20 cellular contexts compared by ENCODE assay signal in genomic region chr7:77444123-77444522, GRCh38. TPM values are rescaled to one million over a fixed set of nuclear protein-coding genes. Genes with fewer than 3 reads are reported as not detected.
DNase-seq lines count a peak whose midpoint lies in the region; ATAC-seq and TF ChIP-seq lines count a peak whose summit lies in the region.
"Had no signal": no experiment of that assay in that cellular context is flagged by ENCODE, and none has a peak within 500 bp of the region (broad histone marks: within the 10 kb centered on the region; RNA-seq: fewer than 3 reads in every experiment).

No MANE protein-coding gene starts in this region.

- TF ChIP-seq CTCF in SK-N-SH (IDR thresholded peaks at IDR 0.05) (no peak), mesothelial cell of epicardium (IDR thresholded peaks at IDR 0.05; ENCODE audit: unreplicated experiment) (no peak), upper lobe of left lung (IDR thresholded peaks at IDR 0.05) (no peak), esophagus muscularis mucosa (IDR thresholded peaks at IDR 0.05) (no peak)

- H3K9ac ChIP-seq in SK-N-SH: no peak overlapping the region

- peak; percentile 60 for ATAC-seq in SK-N-SH treated with all-trans-retinoic acid at 6 μM for 48 hours
- peak; percentile 54 to 83 for ATAC-seq in upper lobe of left lung (ENCODE audit: low FRiP score in 2 of 2)
- ATAC-seq in GM19455 (IDR thresholded peaks at IDR 0.05; ENCODE audit: unreplicated experiment): no peak
- ATAC-seq: foreskin keratinocyte; stimulated activated memory B cell treated with anti-CD40 and anti-IgM and Interleukin-4, amounts not matched to agents 10 μg/mL and 1 μg/mL and 100 μg/mL, for 72 hours had no signal

- H3K4me2 ChIP-seq in SK-N-SH: no peak overlapping the region

- no peak overlapping the region for H3K4me3 Mint-ChIP-seq in mesothelial cell of epicardium
- H3K4me3 Mint-ChIP-seq: activated CD4-positive, alpha-beta T cell treated with anti-CD3 and anti-CD28 coated beads, Interleukin-2, amount 10 ng/mL, durations not matched to agents 24 days and 14 days; activated T-cell treated with anti-CD3 and anti-CD28 coated beads, Interleukin-2, amount 50 U/mL, for 24 hours; CD8-positive, alpha-beta memory T cell; stimulated activated memory B cell treated with anti-CD40 and anti-IgM and Interleukin-4, amounts not matched to agents 10 μg/mL and 1 μg/mL and 100 μg/mL, for 72 hours had no signal

- H3K36me3 Mint-ChIP-seq in mesothelial cell of epicardium: no peaks in the 10 kb centered on the region
- H3K36me3 Mint-ChIP-seq: stimulated activated memory B cell treated with anti-CD40 and anti-IgM and Interleukin-4, amounts not matched to agents 10 μg/mL and 1 μg/mL and 100 μg/mL, for 72 hours had no signal

- DNase-seq in SK-N-SH: no peak
- DNase-seq in caudate nucleus (lab: John Stamatoyannopoulos, UW): peak in 4 of 61 donors; percentile 5 to 29 (median 16)
- DNase-seq in mesothelial cell of epicardium (ENCODE audit: low spot score in 2 of 2, unreplicated experiment in 2 of 2): no peak
- peak in 1 of 2 donors; percentile 59 for DNase-seq in upper lobe of left lung
- no peak for DNase-seq in posterior vena cava (ENCODE audit: low spot score)
- no peak for DNase-seq in esophagus muscularis mucosa (ENCODE audit: extremely low spot score)
- DNase-seq: activated CD4-positive, alpha-beta T cell treated with anti-CD3 and anti-CD28 coated beads, Interleukin-2, amount 10 ng/mL, durations not matched to agents 24 days and 14 days; activated T-cell treated with anti-CD3 and anti-CD28 coated beads, Interleukin-2, amount 50 U/mL, for 24 hours; CD8-positive, alpha-beta memory T cell; cortex of kidney; Kasumi-1; NCI-H187; NCI-H774; SIG-M5; uterus had no signal

- H4K20me1 ChIP-seq in SK-N-SH (ENCODE audit: insufficient read depth): no peaks in the 10 kb centered on the region

- no peak overlapping the region for H2AFZ ChIP-seq in SK-N-SH (ENCODE audit: low read depth)

- H3K9me3 Mint-ChIP-seq in mesothelial cell of epicardium: no peaks in the 10 kb centered on the region
- H3K9me3 Mint-ChIP-seq: activated CD4-positive, alpha-beta T cell treated with anti-CD3 and anti-CD28 coated beads, Interleukin-2, amount 10 ng/mL, durations not matched to agents 24 days and 14 days; activated T-cell treated with anti-CD3 and anti-CD28 coated beads, Interleukin-2, amount 50 U/mL, for 24 hours; CD8-positive, alpha-beta memory T cell; stimulated activated memory B cell treated with anti-CD40 and anti-IgM and Interleukin-4, amounts not matched to agents 10 μg/mL and 1 μg/mL and 100 μg/mL, for 72 hours had no signal

- WGBS in SK-N-SH (ENCODE audit: low lambda C conversion rate): 33% methylated on average over 1 of the region's 1 CpG
- 22 to 31% methylated on average over 1 of the region's 1 CpG for WGBS in upper lobe of left lung, 2 donors
- WGBS in esophagus muscularis mucosa: 20% methylated on average over 1 of the region's 1 CpG

- H3K27ac ChIP-seq in SK-N-SH (ENCODE audit: low read depth in 2 of 2, low read length in 1 of 2) (no peak overlapping the region; a peak in 1 of 4 replicates), caudate nucleus (ENCODE audit: low read depth, low read length) (peak overlapping the region; percentile 32), upper lobe of left lung (peak overlapping the region in 1 of 4 donors; percentile 39), esophagus muscularis mucosa (replicated peaks in 1 of 4) (no peak overlapping the region)
- H3K27ac ChIP-seq: right atrium auricular region, uterus had no signal

- no peaks in the 10 kb centered on the region for H3K27me3 Mint-ChIP-seq in mesothelial cell of epicardium (ENCODE audit: low read depth)
- H3K27me3 Mint-ChIP-seq: activated CD4-positive, alpha-beta T cell treated with anti-CD3 and anti-CD28 coated beads, Interleukin-2, amount 10 ng/mL, durations not matched to agents 24 days and 14 days; activated T-cell treated with anti-CD3 and anti-CD28 coated beads, Interleukin-2, amount 50 U/mL, for 24 hours; CD8-positive, alpha-beta memory T cell; stimulated activated memory B cell treated with anti-CD40 and anti-IgM and Interleukin-4, amounts not matched to agents 10 μg/mL and 1 μg/mL and 100 μg/mL, for 72 hours had no signal

- TF ChIP-seq POLR2A in upper lobe of left lung (IDR thresholded peaks at IDR 0.05): peak in 1 of 4 donors; percentile 9
- no peak for TF ChIP-seq POLR2A in esophagus muscularis mucosa (IDR thresholded peaks at IDR 0.05; ENCODE audit: low read depth)

- intact Hi-C loops in posterior vena cava (cut with DNase I): no loop called here
- intact Hi-C loops in esophagus muscularis mucosa (cut with DNase I): loop anchor here (10.0 kb wide), 1 partner anchor 91 kb away; the partner anchor contains the start of gene PTPN12

- CTCF ChIA-PET in SK-N-SH (lab: Yijun Ruan, JAX): interaction anchor here (0.7 kb wide), 1 partner anchor 101 kb away, joined by 3 read pairs; no protein-coding TSS in a partner anchor

- no peaks in the 10 kb centered on the region for H3K27me3 ChIP-seq in SK-N-SH (ENCODE audit: insufficient read depth)
- no peaks in the 10 kb centered on the region for H3K27me3 ChIP-seq in upper lobe of left lung
- H3K27me3 ChIP-seq in esophagus muscularis mucosa: no peaks in the 10 kb centered on the region
- H3K27me3 ChIP-seq: foreskin keratinocyte, right atrium auricular region, uterus had no signal

- H3K4me3 ChIP-seq in SK-N-SH (ENCODE audit: low read depth in 2 of 2, low read length in 1 of 2) (no peak overlapping the region), upper lobe of left lung (no peak overlapping the region), esophagus muscularis mucosa (no peak overlapping the region)
- H3K4me3 ChIP-seq: right atrium auricular region, uterus had no signal

- TF ChIP-seq EP300 in SK-N-SH (IDR thresholded peaks at IDR 0.05; ENCODE audit: borderline replicate concordance in 1 of 2, low read depth in 1 of 2, low read length in 1 of 2) (no peak), upper lobe of left lung (IDR thresholded peaks at IDR 0.05) (peak in 1 of 4 donors; percentile 16), esophagus muscularis mucosa (IDR thresholded peaks at IDR 0.05) (no peak)

- H3F3A ChIP-seq in SK-N-SH (replicated peaks; ENCODE audit: insufficient read depth): no peaks in the 10 kb centered on the region

- H3K9me3 ChIP-seq in SK-N-SH: no peaks in the 10 kb centered on the region
- no peaks in the 10 kb centered on the region for H3K9me3 ChIP-seq in upper lobe of left lung
- H3K9me3 ChIP-seq in esophagus muscularis mucosa: no peaks in the 10 kb centered on the region
- H3K9me3 ChIP-seq: right atrium auricular region, uterus had no signal

- POLR2A ChIA-PET in SK-N-SH (lab: Yijun Ruan, JAX): no interaction called here

- H3K4me1 Mint-ChIP-seq in mesothelial cell of epicardium: peaks cover 6% of the 10 kb centered on the region
- H3K4me1 Mint-ChIP-seq: stimulated activated memory B cell treated with anti-CD40 and anti-IgM and Interleukin-4, amounts not matched to agents 10 μg/mL and 1 μg/mL and 100 μg/mL, for 72 hours had no signal

- no peak for TF ChIP-seq RAD21 in SK-N-SH (IDR thresholded peaks at IDR 0.05; ENCODE audit: low read length)

- H3K9me2 ChIP-seq in SK-N-SH: no peaks in the 10 kb centered on the region

- H3K36me3 ChIP-seq in SK-N-SH (replicated peaks in 1 of 2; ENCODE audit: control insufficient read depth in 1 of 2, insufficient read depth in 2 of 2, low read length in 1 of 2) (no peaks in the 10 kb centered on the region), upper lobe of left lung (no peaks in the 10 kb centered on the region), esophagus muscularis mucosa (no peaks in the 10 kb centered on the region)
- H3K36me3 ChIP-seq: right atrium auricular region, uterus had no signal

- H3K4me1 ChIP-seq in SK-N-SH (ENCODE audit: control insufficient read depth in 1 of 2, insufficient read depth in 2 of 2, low read depth in 1 of 2, low read length in 1 of 2) (peaks cover 0 to 9% of the 10 kb centered on the region in 2 experiments; a peak in 1 of 4 replicates), upper lobe of left lung (peaks cover 3 to 9% (median 5%) of the 10 kb centered on the region in 4 donors), esophagus muscularis mucosa (peaks cover 0 to 6% (median 2%) of the 10 kb centered on the region in 4 donors)
- H3K4me1 ChIP-seq: right atrium auricular region, uterus had no signal

- no peaks in the 10 kb centered on the region for H3K79me2 ChIP-seq in SK-N-SH (ENCODE audit: insufficient read depth)

- peak overlapping the region; percentile 35 for H3K27ac Mint-ChIP-seq in mesothelial cell of epicardium
- H3K27ac Mint-ChIP-seq: activated CD4-positive, alpha-beta T cell treated with anti-CD3 and anti-CD28 coated beads, Interleukin-2, amount 10 ng/mL, durations not matched to agents 24 days and 14 days; activated T-cell treated with anti-CD3 and anti-CD28 coated beads, Interleukin-2, amount 50 U/mL, for 24 hours; CD8-positive, alpha-beta memory T cell; stimulated activated memory B cell treated with anti-CD40 and anti-IgM and Interleukin-4, amounts not matched to agents 10 μg/mL and 1 μg/mL and 100 μg/mL, for 72 hours had no signal

TF ChIP-seq in SK-N-SH, 30 proteins besides CTCF, POLR2A, EP300 and RAD21:
- TF ChIP-seq NFIC (IDR thresholded peaks at IDR 0.05; ENCODE audit: borderline replicate concordance) (no peak), ELF1 (IDR thresholded peaks at IDR 0.05) (no peak), EZH2phosphoT487 (IDR thresholded peaks at IDR 0.05; ENCODE audit: borderline replicate concordance, low read depth) (no peak), FOXM1 (IDR thresholded peaks at IDR 0.05; ENCODE audit: low read depth) (no peak), FOXJ3 (CRISPR knock-in tag; IDR thresholded peaks at IDR 0.05) (no peak), RFX5 (IDR thresholded peaks at IDR 0.05; ENCODE audit: low read length) (no peak)

RNA-seq across cellular contexts. Expression of gene GSAP, which starts 28.0 kb away (rescaled TPM):
- 5.9 and 7.5 TPM in 2 replicates for polyA plus RNA-seq in SK-N-SH (2012; rRNA removed)
- 5.7 and 6.2 TPM in 2 replicates for polyA plus RNA-seq in SK-N-SH (2012; cell fraction: cytosol; rRNA removed)
- polyA plus RNA-seq in SK-N-SH (2012; cell fraction: nucleus; rRNA removed): 20.4 and 29.3 TPM in 2 replicates
- total RNA-seq in mesothelial cell of epicardium (18.4 to 19.8 TPM (median 19.6 TPM) in 3 replicates), upper lobe of left lung (100 to 1,000 TPM in 2 of 6 donors, 10 to 100 TPM in 4; 44.0 to 160 (median 73.8) TPM), posterior vena cava (10 to 100 TPM in 1 of 2 donors, 1 to 10 TPM in 1; 9.7 to 11.4 TPM), esophagus muscularis mucosa (10 to 100 TPM; 12.6 to 22.8 (median 17.0) TPM)
